Comparison of ENCODE assay signal across 8 cellular contexts in genomic region chr3:184727357-184728060, GRCh38. TPM values are rescaled to one million over a fixed set of nuclear protein-coding genes. Genes with fewer than 3 reads are reported as not detected.
DNase-seq lines count a peak whose midpoint lies in the region; ATAC-seq, FAIRE-seq and TF ChIP-seq lines count a peak whose summit lies in the region.

No MANE protein-coding gene starts in this region.

- intact Hi-C loops in Right ventricle myocardium inferior (cut with DNase I): loop anchor here (1.0 to 2.0 kb wide), 2 partner anchors 49 to 166 kb away; partner anchors contain the start of gene EPHB3
- intact Hi-C loops in cardiac septum (cut with DNase I): loop anchor here (1.0 to 5.0 kb wide), 2 partner anchors 50 to 166 kb away; partner anchors contain the start of gene EPHB3

- TF ChIP-seq CTCF in bronchial epithelial cell (IDR thresholded peaks at IDR 0.05; ENCODE audit: insufficient read depth, low read length, severe bottlenecking) (peak; percentile 77), kidney epithelial cell (IDR thresholded peaks at IDR 0.05; ENCODE audit: insufficient read depth, low read length, poor library complexity, severe bottlenecking) (peak; percentile 79)

- H3K36me3 ChIP-seq in bronchial epithelial cell (ENCODE audit: control insufficient read depth, insufficient read depth, low read length) (no peaks in the 10 kb centered on the region), kidney epithelial cell (ENCODE audit: control insufficient read depth, insufficient read depth, low read length) (no peaks in the 10 kb centered on the region)

- FAIRE-seq in bronchial epithelial cell (lab: Jason Lieb, UNC): peak; percentile 96

- no peak overlapping the region for H3K4me3 Mint-ChIP-seq in T-helper 17 cell

- H3K27me3 ChIP-seq in bronchial epithelial cell (ENCODE audit: control insufficient read depth, insufficient read depth, low read length): no peaks in the 10 kb centered on the region
- peaks cover 4% of the 10 kb centered on the region for H3K27me3 ChIP-seq in kidney epithelial cell (ENCODE audit: control insufficient read depth, insufficient read depth, low read length)

- peaks cover 3% of the 10 kb centered on the region for H3K4me1 Mint-ChIP-seq in T-helper 17 cell

- peak; percentile 84 for ATAC-seq in Right ventricle myocardium inferior
- ATAC-seq in T-helper 17 cell: peak; percentile 79
- no peak for ATAC-seq in GM21423 (IDR thresholded peaks at IDR 0.05; ENCODE audit: unreplicated experiment)

- H3K9me3 ChIP-seq in T-helper 17 cell (ENCODE audit: control insufficient read depth, low read length, poor library complexity, severe bottlenecking): no peaks in the 10 kb centered on the region

- H3K4me3 ChIP-seq in bronchial epithelial cell (ENCODE audit: low read depth, low read length) (no peak overlapping the region), kidney epithelial cell (ENCODE audit: low read depth, low read length) (no peak overlapping the region)

- peaks cover 39% of the 10 kb centered on the region for H3K27me3 Mint-ChIP-seq in T-helper 17 cell

- H3K27ac Mint-ChIP-seq in T-helper 17 cell: no peak overlapping the region

- peaks cover 2% of the 10 kb centered on the region for H3K36me3 Mint-ChIP-seq in T-helper 17 cell (ENCODE audit: low read depth)

- no peak for DNase-seq in Right ventricle myocardium inferior (ENCODE audit: missing footprints)
- DNase-seq in cardiac septum (ENCODE audit: low spot score): no peak
- peak; percentile 47 for DNase-seq in NCI-H1436 treated with DMSO at 0.1 percent for 48 hours (lab: John Stamatoyannopoulos, UW)
- DNase-seq in T-helper 17 cell: peak in 1 of 3 donors; percentile 16
- peak; percentile 88 for DNase-seq in bronchial epithelial cell (ENCODE audit: low read depth)
- DNase-seq in kidney epithelial cell (ENCODE audit: low read depth): peak; percentile 37
- peak; percentile 21 for DNase-seq in stimulated activated CD4-positive, alpha-beta T cell treated with anti-CD3 and anti-CD28 coated beads, Interleukin-4, amount 100 ng/mL, for 1 hour

RNA-seq across cellular contexts. Expression of gene MAGEF1, which starts 15.6 kb away (rescaled TPM):
- total RNA-seq in Right ventricle myocardium inferior: 31.3 TPM
- 30.2 TPM for total RNA-seq in cardiac septum
- 1 to 10 TPM; 4.5 to 6.4 TPM for total RNA-seq in T-helper 17 cell
- total RNA-seq in bronchial epithelial cell: 14.2 and 15.1 TPM in 2 replicates
- 32.5 and 48.0 TPM in 2 replicates for total RNA-seq in kidney epithelial cell

Comparison
In these comparisons a context has a peak if more than half of its experiments do, and no peak if none do; other contexts are left out.
1. DNase-seq: peak in NCI-H1436 treated with DMSO at 0.1 percent for 48 hours (single experiment), bronchial epithelial cell (single experiment), kidney epithelial cell (single experiment) and stimulated activated CD4-positive, alpha-beta T cell treated with anti-CD3 and anti-CD28 coated beads, Interleukin-4, amount 100 ng/mL, for 1 hour (single experiment); none in Right ventricle myocardium inferior (single experiment) and cardiac septum (single experiment).